8 cellular contexts compared by ENCODE assay signal in genomic region chr19:18329035-18329376, GRCh38. TPM values are rescaled to one million over a fixed set of nuclear protein-coding genes. Genes with fewer than 3 reads are reported as not detected.
DNase-seq lines count a peak whose midpoint lies in the region; ATAC-seq, FAIRE-seq and TF ChIP-seq lines count a peak whose summit lies in the region.

No MANE protein-coding gene starts in this region.

- no peaks in the 10 kb centered on the region for H3K9me2 ChIP-seq in OCI-LY1 (ENCODE audit: low read depth, low read length)

- peak overlapping the region in 1 of 2 donors; percentile 71 for H3K4me3 Mint-ChIP-seq in CD14-positive monocyte

- H3K27ac ChIP-seq in OCI-LY1 (ENCODE audit: low read depth, low read length, poor library complexity, severe bottlenecking) (no peak overlapping the region), pancreas (peak overlapping the region in 3 of 4 donors; percentile 22 to 74 (median 53))

- no peaks in the 10 kb centered on the region for H3K36me3 ChIP-seq in OCI-LY1 (ENCODE audit: insufficient read depth, low read length)
- no peaks in the 10 kb centered on the region for H3K36me3 ChIP-seq in pancreas

- H3K27me3 ChIP-seq in OCI-LY1 (ENCODE audit: insufficient read depth, low read length) (peaks cover 10% of the 10 kb centered on the region; the same call in 1 of the 2 replicates), pancreas (no peaks in the 10 kb centered on the region)

- peak overlapping the region; percentile 55 for H3K4me2 ChIP-seq in OCI-LY1 (ENCODE audit: low read length)

- peaks cover 7% of the 10 kb centered on the region for H3K4me1 ChIP-seq in OCI-LY1 (ENCODE audit: insufficient read depth, low read length, severe bottlenecking)
- peaks cover 3 to 7% (median 6%) of the 10 kb centered on the region in 3 donors for H3K4me1 ChIP-seq in pancreas

- H2AFZ ChIP-seq in OCI-LY1 (ENCODE audit: low read length), result no peak overlapping the region

- H3K4me1 Mint-ChIP-seq in CD14-positive monocyte, result peaks cover 9% of the 10 kb centered on the region

- intact Hi-C loops in CD14-positive monocyte (cut with micrococcal nuclease), result no loop called here
- intact Hi-C loops in pancreas (cut with DNase I), result loop anchor here in 2 of 3 donors (5.0 kb wide), 1 partner anchor 52 kb away; no protein-coding TSS in a partner anchor

- no peaks in the 10 kb centered on the region for H3K79me2 ChIP-seq in OCI-LY1 (ENCODE audit: insufficient read depth, low read length)

- H3K36me3 Mint-ChIP-seq in CD14-positive monocyte, result no peaks in the 10 kb centered on the region

- H3K27me3 Mint-ChIP-seq in CD14-positive monocyte (ENCODE audit: low read depth in 3 of 3), result peaks cover 0 to 5% (median 2%) of the 10 kb centered on the region in 3 donors

- no peak for TF ChIP-seq CTCF in CD14-positive monocyte (IDR thresholded peaks at IDR 0.05)
- no peak for TF ChIP-seq CTCF in OCI-LY1 (IDR thresholded peaks at IDR 0.05; ENCODE audit: low read length)
- TF ChIP-seq CTCF in epithelial cell of proximal tubule (conservative IDR thresholded peaks at IDR 0.05; ENCODE audit: low read depth, low read length), result no peak
- TF ChIP-seq CTCF in pancreas (IDR thresholded peaks at IDR 0.05), result no peak

- 47 to 50% methylated on average over 6 of the region's 6 CpGs for WGBS in pancreas, 2 donors

- DNase-seq in CD14-positive monocyte (ENCODE audit: low spot score) (no peak), epithelial cell of proximal tubule (ENCODE audit: low read depth) (no peak), pancreas (no peak), NOMO-1 (lab: John Stamatoyannopoulos, UW; ENCODE audit: unreplicated experiment in 2 of 2) (no peak), NCI-H146 treated with DMSO at 0.1 percent for 48 hours (lab: John Stamatoyannopoulos, UW; ENCODE audit: unreplicated experiment) (no peak)

- H3K4me3 ChIP-seq in OCI-LY1 (ENCODE audit: low read depth, low read length, poor library complexity, severe bottlenecking) (no peak overlapping the region), epithelial cell of proximal tubule (ENCODE audit: low read depth, low read length) (peak overlapping the region; percentile 43), pancreas (peak overlapping the region in 1 of 4 donors; percentile 31)

- no peaks in the 10 kb centered on the region for H4K20me1 ChIP-seq in OCI-LY1 (ENCODE audit: insufficient read depth, low read length)

- no peaks in the 10 kb centered on the region for H3K9me3 ChIP-seq in OCI-LY1 (ENCODE audit: low read length)
- no peaks in the 10 kb centered on the region for H3K9me3 ChIP-seq in pancreas

- peaks cover 0 to 3% (median 0%) of the 10 kb centered on the region in 7 donors for H3K9me3 Mint-ChIP-seq in CD14-positive monocyte

- no peaks in the 10 kb centered on the region for H3F3A ChIP-seq in OCI-LY1 (ENCODE audit: insufficient read depth, low read length)

- no peak for FAIRE-seq in pancreas (lab: Jason Lieb, UNC)

- ATAC-seq in pancreas, result peak in 1 of 4 donors; percentile 8
- no peak for ATAC-seq in GM21423 (IDR thresholded peaks at IDR 0.05; ENCODE audit: unreplicated experiment)
- ATAC-seq in HG03520 (IDR thresholded peaks at IDR 0.05; ENCODE audit: unreplicated experiment), result no peak

- no peak overlapping the region; the same call in 1 of the 2 replicates for H3K9ac ChIP-seq in OCI-LY1 (ENCODE audit: low read length)

- H3K27ac Mint-ChIP-seq in CD14-positive monocyte, result peak overlapping the region in 5 of 7 donors; percentile 26 to 83 (median 56)

RNA-seq across cellular contexts. Expression of gene LSM4, which starts 6.1 kb away (rescaled TPM):
- 100 to 1,000 TPM in 1 of 2 donors, 10 to 100 TPM in 1; 97.0 to 143 TPM for polyA plus RNA-seq in CD14-positive monocyte
- 490 and 620 TPM in 2 replicates for total RNA-seq in epithelial cell of proximal tubule
- 10 to 100 TPM; 16.5 to 39.0 (median 33.4) TPM for total RNA-seq in pancreas
- polyA plus RNA-seq in pancreas, result 10 to 100 TPM; 65.9 to 67.9 TPM

RNA-seq across cellular contexts. Expression of gene PGPEP1, which starts 11.4 kb away (rescaled TPM):
- 10 to 100 TPM; 10.3 TPM for polyA plus RNA-seq in CD14-positive monocyte
- total RNA-seq in epithelial cell of proximal tubule, result 5.4 and 7.5 TPM in 2 replicates
- 10 to 100 TPM; 32.9 to 44.4 (median 37.1) TPM for total RNA-seq in pancreas
- polyA plus RNA-seq in pancreas, result 10 to 100 TPM; 10.4 to 20.7 TPM

RNA-seq across cellular contexts. Expression of gene JUND, which starts 47.6 kb away (rescaled TPM):
- 10 to 100 TPM; 22.5 to 86.9 TPM for polyA plus RNA-seq in CD14-positive monocyte
- 266 and 341 TPM in 2 replicates for total RNA-seq in epithelial cell of proximal tubule
- total RNA-seq in pancreas, result 100 to 1,000 TPM in 5 of 6 donors, 10 to 100 TPM in 1; 86.8 to 181 (median 137) TPM
- 100 to 1,000 TPM; 111 to 128 TPM for polyA plus RNA-seq in pancreas

RNA-seq across cellular contexts. Expression of gene IQCN, which starts 54.8 kb away (rescaled TPM):
- polyA plus RNA-seq in CD14-positive monocyte, result not detected
- 0.07 and 1.3 TPM in 2 replicates for total RNA-seq in epithelial cell of proximal tubule
- total RNA-seq in pancreas, result 1 to 10 TPM; 1.0 to 5.6 (median 1.6) TPM
- 10 to 100 TPM; 14.7 to 25.3 TPM for polyA plus RNA-seq in pancreas

RNA-seq across cellular contexts. Expression of gene GDF15, which starts 57.0 kb away (rescaled TPM):
- not detected for polyA plus RNA-seq in CD14-positive monocyte
- total RNA-seq in epithelial cell of proximal tubule, result 76.3 and 262 TPM in 2 replicates
- total RNA-seq in pancreas, result 100 to 1,000 TPM in 2 of 6 donors, 10 to 100 TPM in 4; 33.3 to 277 (median 43.5) TPM
- polyA plus RNA-seq in pancreas, result 10 to 100 TPM; 28.1 to 57.7 TPM

Comparison
In these comparisons a context has a peak if more than half of its experiments do, and no peak if none do; other contexts are left out.
1. RNA of gene LSM4, which starts 6.1 kb away (total RNA-seq): 490 to 620 TPM in epithelial cell of proximal tubule; 16.5 to 39.0 TPM in pancreas; every median in the first group is over 10 times any median in the second.
2. intact Hi-C loops: an anchor here in pancreas (5.0 kb wide); none called in CD14-positive monocyte.